In genomic region chr9:126700296-126700695, GRCh38 we compare ENCODE assay signal across 19 cellular contexts.
DNase-seq lines count a peak whose midpoint lies in the region; ATAC-seq, FAIRE-seq and TF ChIP-seq lines count a peak whose summit lies in the region.
"Had no signal": no experiment of that assay in that cellular context is flagged by ENCODE, and none has a peak within 500 bp of the region (broad histone marks: within the 10 kb centered on the region; RNA-seq: fewer than 3 reads in every experiment).

No MANE protein-coding gene starts in this region.

- ATAC-seq in stimulated activated memory B cell treated with anti-CD40 and anti-IgM and Interleukin-4, amounts not matched to agents 10 μg/mL and 1 μg/mL and 100 μg/mL, for 72 hours, result no peak
- ATAC-seq: GM23338, HCT116, Panc1 had no signal

- no peak for FAIRE-seq in D721Med (lab: Jason Lieb, UNC)
- FAIRE-seq: G401.6 had no signal

- peak; percentile 16 for DNase-seq in D721Med (ENCODE audit: insufficient read length, low spot score)
- DNase-seq in GM19238 (ENCODE audit: insufficient read length, low spot score), result peak; percentile 0
- peak; percentile 38 for DNase-seq in endodermal cell
- peak; percentile 49 for DNase-seq in sigmoid colon
- DNase-seq in anterior cingulate cortex (lab: John Stamatoyannopoulos, UW), result no peak
- DNase-seq in colonic mucosa, result no peak
- DNase-seq: AML-193, DMS 273 treated with DMSO at 0.1 percent for 48 hours, DND-41, KG1, MV-4-11, NCI-H1694 treated with DMSO at 0.1 percent for 48 hours had no signal

- TF ChIP-seq POLR2A in sigmoid colon (IDR thresholded peaks at IDR 0.05), result no peak

- no peak for TF ChIP-seq EP300 in sigmoid colon (IDR thresholded peaks at IDR 0.05)

- peaks cover 7% of the 10 kb centered on the region for H3K36me3 Mint-ChIP-seq in endodermal cell (ENCODE audit: low read depth)
- H3K36me3 Mint-ChIP-seq in stimulated activated memory B cell treated with anti-CD40 and anti-IgM and Interleukin-4, amounts not matched to agents 10 μg/mL and 1 μg/mL and 100 μg/mL, for 72 hours, result no peaks in the 10 kb centered on the region

- peaks cover 13% of the 10 kb centered on the region for H3K4me1 ChIP-seq in endodermal cell (ENCODE audit: control insufficient read depth, insufficient read depth, low read length)
- peaks cover 0 to 11% (median 9%) of the 10 kb centered on the region in 4 donors for H3K4me1 ChIP-seq in sigmoid colon
- no peaks in the 10 kb centered on the region for H3K4me1 ChIP-seq in colonic mucosa

- H3K27ac ChIP-seq in endodermal cell (ENCODE audit: low read depth, low read length), result no peak overlapping the region
- H3K27ac ChIP-seq in sigmoid colon, result no peak overlapping the region
- H3K27ac ChIP-seq in colonic mucosa, result no peak overlapping the region
- H3K27ac ChIP-seq: C4-2B, SJCRH30 had no signal

- TF ChIP-seq CTCF in D721Med (IDR thresholded peaks at IDR 0.05; ENCODE audit: insufficient read depth, missing control alignments) (no peak), endodermal cell (conservative IDR thresholded peaks at IDR 0.05) (no peak), sigmoid colon (IDR thresholded peaks at IDR 0.05) (no peak), colonic mucosa (IDR thresholded peaks at IDR 0.05) (no peak)

- WGBS in endodermal cell (ENCODE audit: insufficient coverage in 1 of 2, insufficient read length in 1 of 2), 2 experiments, result 97 to 98% methylated on average over 9 to 10 of the region's 10 CpGs
- 85 to 89% methylated on average over 10 of the region's 10 CpGs for WGBS in sigmoid colon, 2 donors

- no peaks in the 10 kb centered on the region for H3K36me3 ChIP-seq in endodermal cell (ENCODE audit: control insufficient read depth, insufficient read depth, low read length)
- no peaks in the 10 kb centered on the region for H3K36me3 ChIP-seq in sigmoid colon
- no peaks in the 10 kb centered on the region for H3K36me3 ChIP-seq in colonic mucosa
- H3K36me3 ChIP-seq: SJCRH30 had no signal

- H3K4me3 ChIP-seq in endodermal cell (ENCODE audit: low read length) (no peak overlapping the region), sigmoid colon (no peak overlapping the region), colonic mucosa (no peak overlapping the region)
- H3K4me3 ChIP-seq: GM23338, SJCRH30 had no signal

- intact Hi-C loops in sigmoid colon (cut with DNase I), result no loop called here
- intact Hi-C loops in colonic mucosa (cut with DNase I), result no loop called here

- H3K9me3 ChIP-seq in endodermal cell (ENCODE audit: control insufficient read depth, low read length) (no peaks in the 10 kb centered on the region), sigmoid colon (no peaks in the 10 kb centered on the region), colonic mucosa (no peaks in the 10 kb centered on the region)
- H3K9me3 ChIP-seq: SJCRH30 had no signal

- peaks cover 12% of the 10 kb centered on the region for H3K4me1 Mint-ChIP-seq in endodermal cell
- H3K4me1 Mint-ChIP-seq in stimulated activated memory B cell treated with anti-CD40 and anti-IgM and Interleukin-4, amounts not matched to agents 10 μg/mL and 1 μg/mL and 100 μg/mL, for 72 hours, result peaks cover 11% of the 10 kb centered on the region

- H3K4me3 Mint-ChIP-seq in endodermal cell, result no peak overlapping the region
- no peak overlapping the region for H3K4me3 Mint-ChIP-seq in stimulated activated memory B cell treated with anti-CD40 and anti-IgM and Interleukin-4, amounts not matched to agents 10 μg/mL and 1 μg/mL and 100 μg/mL, for 72 hours
- H3K4me3 Mint-ChIP-seq: GM23338 had no signal

- no peak overlapping the region for H3K27ac Mint-ChIP-seq in endodermal cell
- H3K27ac Mint-ChIP-seq in stimulated activated memory B cell treated with anti-CD40 and anti-IgM and Interleukin-4, amounts not matched to agents 10 μg/mL and 1 μg/mL and 100 μg/mL, for 72 hours, result no peak overlapping the region
- H3K27ac Mint-ChIP-seq: GM23338 had no signal

- H3K27me3 ChIP-seq in endodermal cell (ENCODE audit: control insufficient read depth, insufficient read depth, low read length, poor library complexity, severe bottlenecking) (peaks cover 19% of the 10 kb centered on the region), sigmoid colon (peaks cover 5 to 54% (median 26%) of the 10 kb centered on the region in 3 donors), colonic mucosa (peaks cover 27% of the 10 kb centered on the region)

- H3K9me3 Mint-ChIP-seq in endodermal cell, result no peaks in the 10 kb centered on the region
- no peaks in the 10 kb centered on the region for H3K9me3 Mint-ChIP-seq in stimulated activated memory B cell treated with anti-CD40 and anti-IgM and Interleukin-4, amounts not matched to agents 10 μg/mL and 1 μg/mL and 100 μg/mL, for 72 hours
- H3K9me3 Mint-ChIP-seq: GM23338 had no signal

- no peak overlapping the region for H3K9ac ChIP-seq in endodermal cell (ENCODE audit: extremely low read depth, low read length, poor library complexity, severe bottlenecking)
- H3K9ac ChIP-seq in colonic mucosa (ENCODE audit: low read depth in 2 of 2, low read length in 2 of 2), result no peak overlapping the region

- peaks cover 62% of the 10 kb centered on the region for H3K27me3 Mint-ChIP-seq in endodermal cell (ENCODE audit: insufficient read depth)
- H3K27me3 Mint-ChIP-seq in stimulated activated memory B cell treated with anti-CD40 and anti-IgM and Interleukin-4, amounts not matched to agents 10 μg/mL and 1 μg/mL and 100 μg/mL, for 72 hours, result peaks cover 72% of the 10 kb centered on the region

Comparison
In these comparisons a context has a peak if more than half of its experiments do, and no peak if none do; other contexts are left out.
1. DNase-seq: peak in D721Med (single experiment), GM19238 (single experiment), endodermal cell (single experiment) and sigmoid colon (single experiment); none in anterior cingulate cortex (0 of 58) and colonic mucosa (single experiment).